Comparison of ENCODE assay signal across 8 cellular contexts in genomic region chr6:45930419-45931059, GRCh38.
A peak's percentile ranks its signal among the peaks of the same experiment; 100 is the strongest.
DNase-seq lines count a peak whose midpoint lies in the region; ATAC-seq and TF ChIP-seq lines count a peak whose summit lies in the region.

No MANE protein-coding gene starts in this region.

- peak overlapping the region; percentile 77 for H3K27ac Mint-ChIP-seq in progenitor cell of endocrine pancreas

- H3K36me3 ChIP-seq in DND-41 (ENCODE audit: insufficient read depth, low read length): no peaks in the 10 kb centered on the region
- no peaks in the 10 kb centered on the region for H3K36me3 ChIP-seq in aorta (ENCODE audit: control insufficient read depth in 1 of 2, insufficient read depth in 2 of 2, low read length in 1 of 2)

- H3K4me2 ChIP-seq in DND-41 (ENCODE audit: insufficient read depth, low read length): no peak overlapping the region

- H3K4me1 Mint-ChIP-seq in progenitor cell of endocrine pancreas (ENCODE audit: low read depth): peaks cover 9% of the 10 kb centered on the region

- H3K27me3 ChIP-seq in DND-41 (ENCODE audit: insufficient read depth, low read length, poor library complexity) (peaks cover 14% of the 10 kb centered on the region), aorta (ENCODE audit: control insufficient read depth in 1 of 2, insufficient read depth in 2 of 2, low read length in 1 of 2) (no peaks in the 10 kb centered on the region)

- WGBS in aorta, 2 donors: 31% methylated on average over 7 of the region's 7 CpGs

- H3K36me3 Mint-ChIP-seq in progenitor cell of endocrine pancreas (ENCODE audit: insufficient read depth): peaks cover 8% of the 10 kb centered on the region

- H3K27me3 Mint-ChIP-seq in progenitor cell of endocrine pancreas: peaks cover 3% of the 10 kb centered on the region

- no peaks in the 10 kb centered on the region for H3K9me3 Mint-ChIP-seq in progenitor cell of endocrine pancreas (ENCODE audit: low read depth)

- H3K9ac ChIP-seq in DND-41 (ENCODE audit: low read depth, low read length): no peak overlapping the region

- ATAC-seq in DND-41 (ENCODE audit: insufficient read depth, low read depth): no peak
- peak; percentile 88 for ATAC-seq in SK-N-SH treated with all-trans-retinoic acid at 6 μM for 48 hours
- ATAC-seq in Right ventricle myocardium inferior: peak; percentile 71
- ATAC-seq in aorta (ENCODE audit: low FRiP score): peak; percentile 64
- ATAC-seq in HG02938 (IDR thresholded peaks at IDR 0.05; ENCODE audit: unreplicated experiment): no peak

- H3K27ac ChIP-seq in DND-41 (ENCODE audit: low read length) (no peak overlapping the region), aorta (ENCODE audit: low read depth in 1 of 2, low read length in 2 of 2) (no peak overlapping the region)

- peak; percentile 99 for TF ChIP-seq CTCF in DND-41 (IDR thresholded peaks at IDR 0.05; ENCODE audit: borderline replicate concordance, extremely low read depth, low read length, poor library complexity, severe bottlenecking)
- peak; percentile 94 for TF ChIP-seq CTCF in LNCAP (IDR thresholded peaks at IDR 0.05)
- TF ChIP-seq CTCF in progenitor cell of endocrine pancreas (IDR thresholded peaks at IDR 0.05; ENCODE audit: unreplicated experiment): peak; percentile 97

- intact Hi-C loops in Right ventricle myocardium inferior (cut with DNase I) (loop anchor here (1.0 to 10.0 kb wide), 3 partner anchors 82 to 484 kb away; no protein-coding TSS in a partner anchor), aorta (cut with DNase I) (no loop called here)

- H3K79me2 ChIP-seq in DND-41 (ENCODE audit: insufficient read depth, low read length): no peaks in the 10 kb centered on the region

- DNase-seq in DND-41 (peak; percentile 51), Right ventricle myocardium inferior (ENCODE audit: missing footprints) (peak; percentile 80), progenitor cell of endocrine pancreas (ENCODE audit: low spot score, unreplicated experiment) (peak; percentile 55), aorta (peak; percentile 61 to 83)
- DNase-seq in activated naive CD4-positive, alpha-beta T cell treated with anti-CD3 and anti-CD28 coated beads, Interleukin-2, amount 50 U/mL, for 16 hours: peak; percentile 44

- H4K20me1 ChIP-seq in DND-41 (ENCODE audit: insufficient read depth, low read length): no peaks in the 10 kb centered on the region

- no peak overlapping the region for H3K4me3 ChIP-seq in DND-41 (ENCODE audit: low read depth in 1 of 2, low read length in 2 of 2)
- H3K4me3 ChIP-seq in aorta (ENCODE audit: low read length in 2 of 2): no peak overlapping the region

- H3K4me3 Mint-ChIP-seq in progenitor cell of endocrine pancreas (ENCODE audit: low read depth): no peak overlapping the region

- H3K9me3 ChIP-seq in DND-41 (ENCODE audit: insufficient read depth, low read length, severe bottlenecking) (no peaks in the 10 kb centered on the region), aorta (ENCODE audit: control insufficient read depth, low read length) (no peaks in the 10 kb centered on the region)

- H3K4me1 ChIP-seq in DND-41 (ENCODE audit: insufficient read depth, low read length): no peaks in the 10 kb centered on the region
- H3K4me1 ChIP-seq in aorta (ENCODE audit: control insufficient read depth in 1 of 2, insufficient read depth in 2 of 2, low read length in 2 of 2): no peaks in the 10 kb centered on the region

- H2AFZ ChIP-seq in DND-41 (ENCODE audit: low read depth, low read length): no peak overlapping the region

TF ChIP-seq in SK-N-SH treated with all-trans-retinoic acid at 6 μM for 48 hours, 23 proteins besides CTCF, POLR2A, EP300 and RAD21:
- no peak for TF ChIP-seq TCF4 (CRISPR knock-in tag; IDR thresholded peaks at IDR 0.05; ENCODE audit: borderline replicate concordance)

Comparison
In these comparisons a context has a peak if more than half of its experiments do, and no peak if none do; other contexts are left out.
1. ATAC-seq: peak in SK-N-SH treated with all-trans-retinoic acid at 6 μM for 48 hours (single experiment), Right ventricle myocardium inferior (single experiment) and aorta (single experiment); none in DND-41 (single experiment) and HG02938 (single experiment).
2. Peak in every context shown above with its lines, with median percentiles within 50 percentile points of each other: DNase-seq and CTCF ChIP-seq.